Comparison of ENCODE assay signal across 28 cellular contexts in genomic region chr3:118554148-118554819, GRCh38.
"Had no signal": no experiment of that assay in that cellular context is flagged by ENCODE, and none has a peak within 500 bp of the region (broad histone marks: within the 10 kb centered on the region; RNA-seq: fewer than 3 reads in every experiment).

No MANE protein-coding gene starts in this region.

- H3K36me3 Mint-ChIP-seq: activated CD4-positive, alpha-beta memory T cell treated with anti-CD3 and anti-CD28 coated beads for 36 hours; activated CD8-positive, alpha-beta memory T cell treated with anti-CD3 and anti-CD28 coated beads, Interleukin-2, amount 10 ng/mL, durations not matched to agents 7 days and 5 days; activated naive CD4-positive, alpha-beta T cell treated with anti-CD3 and anti-CD28 coated beads, Interleukin-2, amount 50 U/mL, for 24 hours; activated naive CD8-positive, alpha-beta T cell treated with anti-CD3 and anti-CD28 coated beads for 36 hours had no signal

- H3K27me3 Mint-ChIP-seq: activated CD4-positive, alpha-beta memory T cell treated with anti-CD3 and anti-CD28 coated beads for 36 hours; activated CD4-positive, alpha-beta T cell treated with anti-CD3 and anti-CD28 coated beads, Interleukin-2, amount 10 ng/mL, durations not matched to agents 24 days and 14 days; activated CD8-positive, alpha-beta memory T cell treated with anti-CD3 and anti-CD28 coated beads, Interleukin-2, amount 10 ng/mL, durations not matched to agents 7 days and 5 days; activated naive CD4-positive, alpha-beta T cell treated with anti-CD3 and anti-CD28 coated beads, Interleukin-2, amount 50 U/mL, for 24 hours; activated naive CD8-positive, alpha-beta T cell treated with anti-CD3 and anti-CD28 coated beads for 36 hours; activated naive CD8-positive, alpha-beta T cell treated with anti-CD3 and anti-CD28 coated beads, Interleukin-2, amount 50 U/mL, for 24 hours had no signal

- DNase-seq: activated CD4-positive, alpha-beta memory T cell treated with anti-CD3 and anti-CD28 coated beads for 36 hours; activated CD4-positive, alpha-beta T cell treated with anti-CD3 and anti-CD28 coated beads for 36 hours; activated CD4-positive, alpha-beta T cell treated with anti-CD3 and anti-CD28 coated beads, Interleukin-2, amount 10 ng/mL, durations not matched to agents 24 days and 14 days; activated CD4-positive, CD25-positive, alpha-beta regulatory T cell; activated CD4-positive, CD25-positive, alpha-beta regulatory T cell treated with anti-CD3 and anti-CD28 coated beads, Interleukin-2, amount 50 U/mL, for 72 hours; activated CD8-positive, alpha-beta memory T cell treated with anti-CD3 and anti-CD28 coated beads, Interleukin-2, amount 10 ng/mL, durations not matched to agents 7 days and 5 days; activated CD8-positive, alpha-beta memory T cell treated with anti-CD3 and anti-CD28 coated beads, Interleukin-2, amount 50 U/mL, for 4 hours; activated CD8-positive, alpha-beta T cell treated with anti-CD3 and anti-CD28 coated beads, Interleukin-2, amount 10 ng/mL, durations not matched to agents 7 days and 5 days; activated effector memory CD4-positive, alpha-beta T cell treated with anti-CD3 and anti-CD28 coated beads, Interleukin-2, amount 50 U/mL, for 16 hours; activated naive CD4-positive, alpha-beta T cell treated with anti-CD3 and anti-CD28 coated beads for 36 hours; activated naive CD8-positive, alpha-beta T cell treated with anti-CD3 and anti-CD28 coated beads for 36 hours; activated naive CD8-positive, alpha-beta T cell treated with anti-CD3 and anti-CD28 coated beads, Interleukin-2, amount 50 U/mL, for 24 hours; activated T-cell treated with anti-CD3 and anti-CD28 coated beads, Interleukin-2, amount 50 U/mL, for 1 hour; activated T-cell treated with anti-CD3 and anti-CD28 coated beads, Interleukin-2, amount 50 U/mL, for 48 hours; adrenal gland; amygdala; aorta; body of pancreas; caudate nucleus; colonic mucosa; effector CD8-positive, alpha-beta T cell; esophagus squamous epithelium; foreskin melanocyte; T-helper 2 cell had no signal

- H3K4me3 ChIP-seq: adrenal gland, body of pancreas, colonic mucosa, esophagus squamous epithelium had no signal

- H3K9me3 Mint-ChIP-seq: activated CD4-positive, alpha-beta T cell treated with anti-CD3 and anti-CD28 coated beads, Interleukin-2, amount 10 ng/mL, durations not matched to agents 24 days and 14 days; activated naive CD4-positive, alpha-beta T cell treated with anti-CD3 and anti-CD28 coated beads for 36 hours; activated naive CD4-positive, alpha-beta T cell treated with anti-CD3 and anti-CD28 coated beads, Interleukin-2, amount 50 U/mL, for 24 hours; activated naive CD8-positive, alpha-beta T cell treated with anti-CD3 and anti-CD28 coated beads for 36 hours; activated naive CD8-positive, alpha-beta T cell treated with anti-CD3 and anti-CD28 coated beads, Interleukin-2, amount 50 U/mL, for 24 hours; activated T-helper 1 cell treated with anti-CD3 and anti-CD28 coated beads, Interleukin-12 subunit alpha, Interleukin-12 subunit beta, Interleukin-2, Interleukin-4 antibody, amounts not matched to agents 30 ng/mL and 10 ng/mL and 1 ng/mL, durations not matched to agents 14 hours and 24 hours and 36 hours; activated T-helper 2 cell treated with anti-CD3 and anti-CD28 coated beads, Interferon-gamma antibody, Interleukin-2, Interleukin-4, amounts not matched to agents 10 μg/mL and 5 μg/mL and 100 μg/mL, durations not matched to agents 14 hours and 24 hours and 36 hours had no signal

- H3K27me3 ChIP-seq: adrenal gland, body of pancreas, colonic mucosa, esophagus squamous epithelium had no signal

- H3K36me3 ChIP-seq: adrenal gland, colonic mucosa, esophagus squamous epithelium had no signal

- H3K4me1 Mint-ChIP-seq: activated CD4-positive, alpha-beta T cell treated with anti-CD3 and anti-CD28 coated beads for 36 hours; activated CD4-positive, alpha-beta T cell treated with anti-CD3 and anti-CD28 coated beads, Interleukin-2, amount 10 ng/mL, durations not matched to agents 24 days and 14 days; activated CD8-positive, alpha-beta memory T cell treated with anti-CD3 and anti-CD28 coated beads, Interleukin-2, amount 10 ng/mL, durations not matched to agents 7 days and 5 days; activated naive CD4-positive, alpha-beta T cell treated with anti-CD3 and anti-CD28 coated beads, Interleukin-2, amount 50 U/mL, for 24 hours; activated naive CD8-positive, alpha-beta T cell treated with anti-CD3 and anti-CD28 coated beads for 36 hours; activated naive CD8-positive, alpha-beta T cell treated with anti-CD3 and anti-CD28 coated beads, Interleukin-2, amount 50 U/mL, for 24 hours had no signal

- ATAC-seq: activated CD4-positive, alpha-beta T cell treated with anti-CD3 and anti-CD28 coated beads for 36 hours; activated CD8-positive, alpha-beta memory T cell treated with anti-CD3 and anti-CD28 coated beads, Interleukin-2, amount 10 ng/mL, durations not matched to agents 7 days and 5 days; activated CD8-positive, alpha-beta T cell treated with anti-CD3 and anti-CD28 coated beads, Interleukin-2, amount 10 ng/mL, durations not matched to agents 7 days and 5 days; activated naive CD8-positive, alpha-beta T cell treated with anti-CD3 and anti-CD28 coated beads, Interleukin-2, amount 50 U/mL, for 24 hours; body of pancreas had no signal

- H3K9me3 ChIP-seq: adrenal gland, body of pancreas, colonic mucosa, esophagus squamous epithelium had no signal

- H3K27ac ChIP-seq: adrenal gland, body of pancreas, colonic mucosa, epithelial cell of prostate, esophagus squamous epithelium had no signal

- H3K4me3 Mint-ChIP-seq: activated CD4-positive, alpha-beta memory T cell treated with anti-CD3 and anti-CD28 coated beads for 36 hours; activated CD4-positive, alpha-beta T cell treated with anti-CD3 and anti-CD28 coated beads for 36 hours; activated CD4-positive, alpha-beta T cell treated with anti-CD3 and anti-CD28 coated beads, Interleukin-2, amount 10 ng/mL, durations not matched to agents 24 days and 14 days; activated CD8-positive, alpha-beta memory T cell treated with anti-CD3 and anti-CD28 coated beads, Interleukin-2, amount 10 ng/mL, durations not matched to agents 7 days and 5 days; activated CD8-positive, alpha-beta T cell treated with anti-CD3 and anti-CD28 coated beads, Interleukin-2, amount 10 ng/mL, durations not matched to agents 7 days and 5 days; activated naive CD4-positive, alpha-beta T cell treated with anti-CD3 and anti-CD28 coated beads for 36 hours; activated naive CD4-positive, alpha-beta T cell treated with anti-CD3 and anti-CD28 coated beads, Interleukin-2, amount 50 U/mL, for 24 hours; activated naive CD8-positive, alpha-beta T cell treated with anti-CD3 and anti-CD28 coated beads for 36 hours; activated naive CD8-positive, alpha-beta T cell treated with anti-CD3 and anti-CD28 coated beads, Interleukin-2, amount 50 U/mL, for 24 hours; activated T-helper 1 cell treated with anti-CD3 and anti-CD28 coated beads, Interleukin-12 subunit alpha, Interleukin-12 subunit beta, Interleukin-2, Interleukin-4 antibody, amounts not matched to agents 30 ng/mL and 10 ng/mL and 1 ng/mL, durations not matched to agents 14 hours and 24 hours and 36 hours had no signal

- H3K4me1 ChIP-seq: adrenal gland, body of pancreas, colonic mucosa, esophagus squamous epithelium had no signal

- H3K27ac Mint-ChIP-seq: activated CD4-positive, alpha-beta memory T cell treated with anti-CD3 and anti-CD28 coated beads for 36 hours; activated CD4-positive, alpha-beta T cell treated with anti-CD3 and anti-CD28 coated beads for 36 hours; activated CD4-positive, alpha-beta T cell treated with anti-CD3 and anti-CD28 coated beads, Interleukin-2, amount 10 ng/mL, durations not matched to agents 24 days and 14 days; activated CD8-positive, alpha-beta memory T cell treated with anti-CD3 and anti-CD28 coated beads, Interleukin-2, amount 10 ng/mL, durations not matched to agents 7 days and 5 days; activated CD8-positive, alpha-beta T cell treated with anti-CD3 and anti-CD28 coated beads, Interleukin-2, amount 10 ng/mL, durations not matched to agents 7 days and 5 days; activated naive CD4-positive, alpha-beta T cell treated with anti-CD3 and anti-CD28 coated beads for 36 hours; activated naive CD4-positive, alpha-beta T cell treated with anti-CD3 and anti-CD28 coated beads, Interleukin-2, amount 50 U/mL, for 24 hours; activated naive CD8-positive, alpha-beta T cell treated with anti-CD3 and anti-CD28 coated beads for 36 hours; activated naive CD8-positive, alpha-beta T cell treated with anti-CD3 and anti-CD28 coated beads, Interleukin-2, amount 50 U/mL, for 24 hours; activated T-helper 1 cell treated with anti-CD3 and anti-CD28 coated beads, Interleukin-12 subunit alpha, Interleukin-12 subunit beta, Interleukin-2, Interleukin-4 antibody, amounts not matched to agents 30 ng/mL and 10 ng/mL and 1 ng/mL, durations not matched to agents 14 hours and 24 hours and 36 hours; activated T-helper 2 cell treated with anti-CD3 and anti-CD28 coated beads, Interferon-gamma antibody, Interleukin-2, Interleukin-4, amounts not matched to agents 10 μg/mL and 5 μg/mL and 100 μg/mL, durations not matched to agents 14 hours and 24 hours and 36 hours had no signal
